ENCODE assay signal across 36 cellular contexts in genomic region chr3:176934698-176935097, GRCh38.
"Had no signal": no experiment of that assay in that cellular context is flagged by ENCODE, and none has a peak within 500 bp of the region (broad histone marks: within the 10 kb centered on the region; RNA-seq: fewer than 3 reads in every experiment).

No MANE protein-coding gene starts in this region.

- H3K27me3 ChIP-seq: adrenal gland, body of pancreas, gastrocnemius medialis had no signal

- H3K36me3 Mint-ChIP-seq: activated CD4-positive, alpha-beta memory T cell treated with anti-CD3 and anti-CD28 coated beads for 36 hours; activated CD8-positive, alpha-beta memory T cell treated with anti-CD3 and anti-CD28 coated beads, Interleukin-2, amount 10 ng/mL, durations not matched to agents 7 days and 5 days; activated naive CD4-positive, alpha-beta T cell treated with anti-CD3 and anti-CD28 coated beads, Interleukin-2, amount 50 U/mL, for 24 hours; activated naive CD8-positive, alpha-beta T cell treated with anti-CD3 and anti-CD28 coated beads for 36 hours had no signal

- H3K27ac ChIP-seq: adrenal gland, body of pancreas, gastrocnemius medialis had no signal

- DNase-seq: activated CD4-positive, alpha-beta memory T cell treated with anti-CD3 and anti-CD28 coated beads for 36 hours; activated CD4-positive, alpha-beta T cell treated with anti-CD3 and anti-CD28 coated beads for 36 hours; activated CD4-positive, alpha-beta T cell treated with anti-CD3 and anti-CD28 coated beads, Interleukin-2, amount 10 ng/mL, durations not matched to agents 24 days and 14 days; activated CD4-positive, CD25-positive, alpha-beta regulatory T cell; activated CD4-positive, CD25-positive, alpha-beta regulatory T cell treated with anti-CD3 and anti-CD28 coated beads, Interleukin-2, amount 50 U/mL, for 72 hours; activated CD8-positive, alpha-beta memory T cell treated with anti-CD3 and anti-CD28 coated beads, Interleukin-2, amount 10 ng/mL, durations not matched to agents 7 days and 5 days; activated CD8-positive, alpha-beta memory T cell treated with anti-CD3 and anti-CD28 coated beads, Interleukin-2, amount 50 U/mL, for 4 hours; activated CD8-positive, alpha-beta T cell treated with anti-CD3 and anti-CD28 coated beads, Interleukin-2, amount 10 ng/mL, durations not matched to agents 7 days and 5 days; activated effector memory CD4-positive, alpha-beta T cell treated with anti-CD3 and anti-CD28 coated beads, Interleukin-2, amount 50 U/mL, for 16 hours; activated naive CD4-positive, alpha-beta T cell treated with anti-CD3 and anti-CD28 coated beads for 36 hours; activated naive CD8-positive, alpha-beta T cell treated with anti-CD3 and anti-CD28 coated beads for 36 hours; activated naive CD8-positive, alpha-beta T cell treated with anti-CD3 and anti-CD28 coated beads, Interleukin-2, amount 50 U/mL, for 24 hours; activated T-cell treated with anti-CD3 and anti-CD28 coated beads, Interleukin-2, amount 50 U/mL, for 1 hour; activated T-cell treated with anti-CD3 and anti-CD28 coated beads, Interleukin-2, amount 50 U/mL, for 48 hours; adrenal gland; amygdala; aorta; body of pancreas; caudate nucleus; cortex of kidney; dermis blood vessel endothelial cell; effector CD4-positive, alpha-beta T cell; foreskin fibroblast; gastrocnemius medialis; head of caudate nucleus; T-helper 1 cell; T-helper 17 cell; T1000 had no signal

- H3K9me3 ChIP-seq: adrenal gland, body of pancreas, gastrocnemius medialis had no signal

- H3K4me3 ChIP-seq: adrenal gland, body of pancreas, gastrocnemius medialis had no signal

- H3K4me3 Mint-ChIP-seq: activated CD4-positive, alpha-beta memory T cell treated with anti-CD3 and anti-CD28 coated beads for 36 hours; activated CD4-positive, alpha-beta T cell treated with anti-CD3 and anti-CD28 coated beads for 36 hours; activated CD4-positive, alpha-beta T cell treated with anti-CD3 and anti-CD28 coated beads, Interleukin-2, amount 10 ng/mL, durations not matched to agents 24 days and 14 days; activated CD8-positive, alpha-beta memory T cell treated with anti-CD3 and anti-CD28 coated beads, Interleukin-2, amount 10 ng/mL, durations not matched to agents 7 days and 5 days; activated CD8-positive, alpha-beta T cell treated with anti-CD3 and anti-CD28 coated beads, Interleukin-2, amount 10 ng/mL, durations not matched to agents 7 days and 5 days; activated naive CD4-positive, alpha-beta T cell treated with anti-CD3 and anti-CD28 coated beads for 36 hours; activated naive CD4-positive, alpha-beta T cell treated with anti-CD3 and anti-CD28 coated beads, Interleukin-2, amount 50 U/mL, for 24 hours; activated naive CD8-positive, alpha-beta T cell treated with anti-CD3 and anti-CD28 coated beads for 36 hours; activated naive CD8-positive, alpha-beta T cell treated with anti-CD3 and anti-CD28 coated beads, Interleukin-2, amount 50 U/mL, for 24 hours; activated T-helper 1 cell treated with anti-CD3 and anti-CD28 coated beads, Interleukin-12 subunit alpha, Interleukin-12 subunit beta, Interleukin-2, Interleukin-4 antibody, amounts not matched to agents 30 ng/mL and 10 ng/mL and 1 ng/mL, durations not matched to agents 14 hours and 24 hours and 36 hours; T-helper 17 cell; T-helper 2 cell treated with Interferon-gamma antibody and Interleukin-4, amounts not matched to agents 5 μg/mL and 100 μg/mL, for 36 hours had no signal

- H3K36me3 ChIP-seq: adrenal gland, gastrocnemius medialis had no signal

- H3K27ac Mint-ChIP-seq: activated CD4-positive, alpha-beta memory T cell treated with anti-CD3 and anti-CD28 coated beads for 36 hours; activated CD4-positive, alpha-beta T cell treated with anti-CD3 and anti-CD28 coated beads for 36 hours; activated CD4-positive, alpha-beta T cell treated with anti-CD3 and anti-CD28 coated beads, Interleukin-2, amount 10 ng/mL, durations not matched to agents 24 days and 14 days; activated CD8-positive, alpha-beta memory T cell treated with anti-CD3 and anti-CD28 coated beads, Interleukin-2, amount 10 ng/mL, durations not matched to agents 7 days and 5 days; activated CD8-positive, alpha-beta T cell treated with anti-CD3 and anti-CD28 coated beads, Interleukin-2, amount 10 ng/mL, durations not matched to agents 7 days and 5 days; activated naive CD4-positive, alpha-beta T cell treated with anti-CD3 and anti-CD28 coated beads for 36 hours; activated naive CD4-positive, alpha-beta T cell treated with anti-CD3 and anti-CD28 coated beads, Interleukin-2, amount 50 U/mL, for 24 hours; activated naive CD8-positive, alpha-beta T cell treated with anti-CD3 and anti-CD28 coated beads for 36 hours; activated naive CD8-positive, alpha-beta T cell treated with anti-CD3 and anti-CD28 coated beads, Interleukin-2, amount 50 U/mL, for 24 hours; activated T-helper 1 cell treated with anti-CD3 and anti-CD28 coated beads, Interleukin-12 subunit alpha, Interleukin-12 subunit beta, Interleukin-2, Interleukin-4 antibody, amounts not matched to agents 30 ng/mL and 10 ng/mL and 1 ng/mL, durations not matched to agents 14 hours and 24 hours and 36 hours; activated T-helper 2 cell treated with anti-CD3 and anti-CD28 coated beads, Interferon-gamma antibody, Interleukin-2, Interleukin-4, amounts not matched to agents 10 μg/mL and 5 μg/mL and 100 μg/mL, durations not matched to agents 14 hours and 24 hours and 36 hours; T-helper 17 cell; T-helper 2 cell treated with Interferon-gamma antibody and Interleukin-4, amounts not matched to agents 5 μg/mL and 100 μg/mL, for 36 hours had no signal

- H3K4me1 ChIP-seq: gastrocnemius medialis had no signal

- FAIRE-seq: colon, endometrium, endothelial cell of umbilical vein had no signal

- H3K4me1 Mint-ChIP-seq: activated CD4-positive, alpha-beta T cell treated with anti-CD3 and anti-CD28 coated beads for 36 hours; activated CD4-positive, alpha-beta T cell treated with anti-CD3 and anti-CD28 coated beads, Interleukin-2, amount 10 ng/mL, durations not matched to agents 24 days and 14 days; activated CD8-positive, alpha-beta memory T cell treated with anti-CD3 and anti-CD28 coated beads, Interleukin-2, amount 10 ng/mL, durations not matched to agents 7 days and 5 days; activated naive CD4-positive, alpha-beta T cell treated with anti-CD3 and anti-CD28 coated beads, Interleukin-2, amount 50 U/mL, for 24 hours; activated naive CD8-positive, alpha-beta T cell treated with anti-CD3 and anti-CD28 coated beads for 36 hours; activated naive CD8-positive, alpha-beta T cell treated with anti-CD3 and anti-CD28 coated beads, Interleukin-2, amount 50 U/mL, for 24 hours had no signal

- ATAC-seq: activated CD4-positive, alpha-beta T cell treated with anti-CD3 and anti-CD28 coated beads for 36 hours; activated CD8-positive, alpha-beta memory T cell treated with anti-CD3 and anti-CD28 coated beads, Interleukin-2, amount 10 ng/mL, durations not matched to agents 7 days and 5 days; activated CD8-positive, alpha-beta T cell treated with anti-CD3 and anti-CD28 coated beads, Interleukin-2, amount 10 ng/mL, durations not matched to agents 7 days and 5 days; activated naive CD8-positive, alpha-beta T cell treated with anti-CD3 and anti-CD28 coated beads, Interleukin-2, amount 50 U/mL, for 24 hours; body of pancreas; esophagus mucosa; gastrocnemius medialis; T-helper 17 cell had no signal

- H3K9me3 Mint-ChIP-seq: activated CD4-positive, alpha-beta memory T cell treated with anti-CD3 and anti-CD28 coated beads for 36 hours; activated CD4-positive, alpha-beta T cell treated with anti-CD3 and anti-CD28 coated beads, Interleukin-2, amount 10 ng/mL, durations not matched to agents 24 days and 14 days; activated naive CD4-positive, alpha-beta T cell treated with anti-CD3 and anti-CD28 coated beads for 36 hours; activated naive CD4-positive, alpha-beta T cell treated with anti-CD3 and anti-CD28 coated beads, Interleukin-2, amount 50 U/mL, for 24 hours; activated naive CD8-positive, alpha-beta T cell treated with anti-CD3 and anti-CD28 coated beads for 36 hours; activated naive CD8-positive, alpha-beta T cell treated with anti-CD3 and anti-CD28 coated beads, Interleukin-2, amount 50 U/mL, for 24 hours; activated T-helper 1 cell treated with anti-CD3 and anti-CD28 coated beads, Interleukin-12 subunit alpha, Interleukin-12 subunit beta, Interleukin-2, Interleukin-4 antibody, amounts not matched to agents 30 ng/mL and 10 ng/mL and 1 ng/mL, durations not matched to agents 14 hours and 24 hours and 36 hours; activated T-helper 2 cell treated with anti-CD3 and anti-CD28 coated beads, Interferon-gamma antibody, Interleukin-2, Interleukin-4, amounts not matched to agents 10 μg/mL and 5 μg/mL and 100 μg/mL, durations not matched to agents 14 hours and 24 hours and 36 hours; T-helper 2 cell treated with Interferon-gamma antibody and Interleukin-4, amounts not matched to agents 5 μg/mL and 100 μg/mL, for 36 hours had no signal
